In the genomic region with DNA sequence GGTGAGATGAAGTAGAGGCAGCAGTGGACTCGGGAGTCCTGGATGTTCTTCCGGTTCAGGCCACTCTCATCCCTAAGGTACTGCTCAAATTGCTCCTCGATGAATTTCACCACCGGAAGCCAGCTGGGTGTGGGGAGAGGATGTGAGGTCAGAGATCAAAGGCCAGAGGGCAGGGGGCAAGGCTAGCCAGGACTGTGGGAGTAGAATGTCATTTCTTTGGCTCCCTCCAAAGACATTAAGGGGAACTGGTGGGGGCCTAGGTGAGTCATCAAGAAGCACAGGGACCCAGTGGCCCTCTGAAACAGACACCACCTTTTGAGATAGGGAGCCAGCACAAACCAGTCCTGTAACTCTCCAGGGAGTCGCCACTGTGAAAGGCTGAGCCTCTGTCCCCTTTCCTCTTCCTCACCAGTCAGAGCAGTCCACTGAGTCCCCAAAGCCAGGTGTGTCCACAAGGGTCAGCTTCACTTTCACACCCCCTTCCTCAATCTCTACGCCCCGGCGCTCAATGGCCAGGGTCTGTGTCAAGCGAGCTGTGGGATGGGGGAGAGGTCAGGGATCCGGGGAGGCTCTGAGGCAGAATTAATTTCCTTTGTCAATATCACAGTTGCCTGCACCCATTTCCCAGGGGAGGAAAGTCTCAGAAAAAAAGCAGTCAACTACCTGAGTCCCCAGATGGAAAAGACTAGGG, we compare ENCODE assay signal across 2 cellular contexts.
TF ChIP-seq lines count a peak whose summit lies in the region.

No MANE protein-coding gene starts in this region.

TF ChIP-seq in K562, 482 proteins besides CTCF, POLR2A, EP300 and RAD21 (continues in another document):
- TF ChIP-seq PRDM10 (IDR thresholded peaks at IDR 0.05; ENCODE audit: partially characterized antibody) (peak; percentile 71), CC2D1A (IDR thresholded peaks at IDR 0.05) (0 out of 2 replicates have a peak, but pooled peaks have one; percentile 17), FOXA3 (CRISPR knock-in tag; conservative IDR thresholded peaks at IDR 0.05 in 1 of 2, IDR thresholded peaks at IDR 0.05 in 1 of 2) (peak; percentile 68 to 82; a peak in 3 of 4 replicates), ZNF395 (CRISPR knock-in tag; IDR thresholded peaks at IDR 0.05) (peak; percentile 76; the same call in 1 of the 2 replicates), RFX5 (IDR thresholded peaks at IDR 0.05; ENCODE audit: low read depth, low read length) (no peak), ZNF449 (CRISPR knock-in tag; IDR thresholded peaks at IDR 0.05) (no peak), SOX6 (IDR thresholded peaks at IDR 0.05) (0 out of 2 replicates have a peak, but pooled peaks have one; percentile 9), TAF9B (IDR thresholded peaks at IDR 0.05; ENCODE audit: partially characterized antibody) (peak; percentile 40), ZNF316 (IDR thresholded peaks at IDR 0.05) (peak; percentile 54), HDAC2 (IDR thresholded peaks at IDR 0.05) (peak; percentile 63; the same call in 1 of the 2 replicates), SRSF1 (IDR thresholded peaks at IDR 0.05; ENCODE audit: low read depth, low read length) (no peak), SRSF3 (IDR thresholded peaks at IDR 0.05; ENCODE audit: insufficient read depth, low read length) (no peak), CXXC5 (CRISPR knock-in tag; IDR thresholded peaks at IDR 0.05) (0 out of 2 replicates have a peak, but pooled peaks have one; percentile 28), PBX2 (CRISPR knock-in tag; IDR thresholded peaks at IDR 0.05; ENCODE audit: low read depth) (no peak), PBX2 (tag; conservative IDR thresholded peaks at IDR 0.05; ENCODE audit: low read depth) (no peak), SPI1 (IDR thresholded peaks at IDR 0.05; ENCODE audit: borderline replicate concordance, low read depth, low read length) (peak; percentile 91), PPARD (CRISPR knock-in tag; IDR thresholded peaks at IDR 0.05) (no peak)

TF ChIP-seq in SK-N-SH treated with all-trans-retinoic acid at 6 μM for 48 hours, 23 proteins besides CTCF, POLR2A, EP300 and RAD21:
- no peak for TF ChIP-seq ZC3H10 (CRISPR knock-in tag; IDR thresholded peaks at IDR 0.05)
- no peak for TF ChIP-seq RARB (CRISPR knock-in tag; IDR thresholded peaks at IDR 0.05)
- no peak for TF ChIP-seq ESRRG (CRISPR knock-in tag; IDR thresholded peaks at IDR 0.05)
- no peak for TF ChIP-seq TCF4 (CRISPR knock-in tag; IDR thresholded peaks at IDR 0.05; ENCODE audit: borderline replicate concordance)
- no peak for TF ChIP-seq CREB5 (CRISPR knock-in tag; IDR thresholded peaks at IDR 0.05; ENCODE audit: low read depth)
- TF ChIP-seq PATZ1 (CRISPR knock-in tag; IDR thresholded peaks at IDR 0.05; ENCODE audit: borderline replicate concordance) = no peak
- TF ChIP-seq, protein P1, sequence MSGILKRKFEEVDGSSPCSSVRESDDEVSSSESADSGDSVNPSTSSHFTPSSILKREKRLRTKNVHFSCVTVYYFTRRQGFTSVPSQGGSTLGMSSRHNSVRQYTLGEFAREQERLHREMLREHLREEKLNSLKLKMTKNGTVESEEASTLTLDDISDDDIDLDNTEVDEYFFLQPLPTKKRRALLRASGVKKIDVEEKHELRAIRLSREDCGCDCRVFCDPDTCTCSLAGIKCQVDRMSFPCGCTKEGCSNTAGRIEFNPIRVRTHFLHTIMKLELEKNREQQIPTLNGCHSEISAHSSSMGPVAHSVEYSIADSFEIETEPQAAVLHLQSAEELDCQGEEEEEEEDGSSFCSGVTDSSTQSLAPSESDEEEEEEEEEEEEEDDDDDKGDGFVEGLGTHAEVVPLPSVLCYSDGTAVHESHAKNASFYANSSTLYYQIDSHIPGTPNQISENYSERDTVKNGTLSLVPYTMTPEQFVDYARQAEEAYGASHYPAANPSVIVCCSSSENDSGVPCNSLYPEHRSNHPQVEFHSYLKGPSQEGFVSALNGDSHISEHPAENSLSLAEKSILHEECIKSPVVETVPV (CRISPR knock-in tag; IDR thresholded peaks at IDR 0.05) = no peak
- TF ChIP-seq TSHZ2 (CRISPR knock-in tag; IDR thresholded peaks at IDR 0.05) = no peak
- no peak for TF ChIP-seq POU6F1 (CRISPR knock-in tag; IDR thresholded peaks at IDR 0.05; ENCODE audit: borderline replicate concordance, low read depth)
- TF ChIP-seq PPARA (CRISPR knock-in tag; IDR thresholded peaks at IDR 0.05; ENCODE audit: borderline replicate concordance) = no peak
TF ChIP-seq in SK-N-SH treated with all-trans-retinoic acid at 6 μM for 48 hours: peak in this region for 0.
